In genomic region chr2:215808194-215808593, GRCh38 we compare ENCODE assay signal across 27 cellular contexts.
"Had no signal": no experiment of that assay in that cellular context is flagged by ENCODE, and none has a peak within 500 bp of the region (broad histone marks: within the 10 kb centered on the region; RNA-seq: fewer than 3 reads in every experiment).

No MANE protein-coding gene starts in this region.

- H3K27me3 ChIP-seq: ascending aorta, body of pancreas had no signal

- FAIRE-seq: bronchial epithelial cell, TTC549 had no signal

- H3K27ac ChIP-seq: ascending aorta, body of pancreas had no signal

- H3K9me3 ChIP-seq: ascending aorta, body of pancreas had no signal

- H3K27ac Mint-ChIP-seq: activated B cell treated with CpG ODN at 0.5 μM for 24 hours; activated CD4-positive, alpha-beta T cell treated with anti-CD3 and anti-CD28 coated beads, Interleukin-2, amount 10 ng/mL, durations not matched to agents 24 days and 14 days; activated CD8-positive, alpha-beta memory T cell treated with anti-CD3 and anti-CD28 coated beads, Interleukin-2, amount 10 ng/mL, durations not matched to agents 7 days and 5 days; activated naive CD4-positive, alpha-beta T cell treated with anti-CD3 and anti-CD28 coated beads, Interleukin-2, amount 50 U/mL, for 24 hours; activated T-cell treated with anti-CD3 and anti-CD28 coated beads, Interleukin-2, amount 50 U/mL, for 24 hours; activated T-helper 1 cell treated with anti-CD3 and anti-CD28 coated beads, Interleukin-12 subunit alpha, Interleukin-12 subunit beta, Interleukin-2, Interleukin-4 antibody, amounts not matched to agents 30 ng/mL and 10 ng/mL and 1 ng/mL, durations not matched to agents 14 hours and 24 hours and 36 hours had no signal

- H3K4me3 ChIP-seq: body of pancreas had no signal

- H3K36me3 ChIP-seq: ascending aorta had no signal

- ATAC-seq: activated CD8-positive, alpha-beta memory T cell treated with anti-CD3 and anti-CD28 coated beads, Interleukin-2, amount 10 ng/mL, durations not matched to agents 7 days and 5 days; body of pancreas had no signal

- H3K27me3 Mint-ChIP-seq: activated naive CD4-positive, alpha-beta T cell treated with anti-CD3 and anti-CD28 coated beads, Interleukin-2, amount 50 U/mL, for 24 hours; activated T-cell treated with anti-CD3 and anti-CD28 coated beads, Interleukin-2, amount 50 U/mL, for 24 hours had no signal

- DNase-seq: activated B cell treated with CpG ODN at 0.5 μM for 24 hours; activated CD4-positive, alpha-beta T cell treated with anti-CD3 and anti-CD28 coated beads for 1 hour; activated CD4-positive, alpha-beta T cell treated with anti-CD3 and anti-CD28 coated beads, Interleukin-2, amount 10 ng/mL, durations not matched to agents 24 days and 14 days; activated CD4-positive, alpha-beta T cell treated with anti-CD3 and anti-CD28 coated beads, Interleukin-2, amount 50 U/mL, for 48 hours; activated CD8-positive, alpha-beta memory T cell treated with anti-CD3 and anti-CD28 coated beads, Interleukin-2, amount 10 ng/mL, durations not matched to agents 7 days and 5 days; activated effector memory CD4-positive, alpha-beta T cell treated with Interleukin-2 at 50 U/mL for 16 hours; activated naive CD4-positive, alpha-beta T cell; activated T-cell treated with anti-CD3 and anti-CD28 coated beads, Interleukin-2, amount 50 U/mL, for 24 hours; amniotic stem cell; body of pancreas; central memory CD4-positive, alpha-beta T cell; Kasumi-1; NCI-H1092; NCI-H1417; NCI-H1930; NCI-H2171; NCI-H2227 treated with DMSO at 0.1 percent for 48 hours; NCI-H526; NCI-H774; SHP77 treated with DMSO at 0.1 percent for 48 hours; T-helper 2 cell; T1000 had no signal

- H3K36me3 Mint-ChIP-seq: activated CD8-positive, alpha-beta memory T cell treated with anti-CD3 and anti-CD28 coated beads, Interleukin-2, amount 10 ng/mL, durations not matched to agents 7 days and 5 days; activated naive CD4-positive, alpha-beta T cell treated with anti-CD3 and anti-CD28 coated beads, Interleukin-2, amount 50 U/mL, for 24 hours had no signal

- H3K4me1 ChIP-seq: ascending aorta, body of pancreas had no signal

- H3K4me3 Mint-ChIP-seq: activated B cell treated with CpG ODN at 0.5 μM for 24 hours; activated CD4-positive, alpha-beta T cell treated with anti-CD3 and anti-CD28 coated beads, Interleukin-2, amount 10 ng/mL, durations not matched to agents 24 days and 14 days; activated CD8-positive, alpha-beta memory T cell treated with anti-CD3 and anti-CD28 coated beads, Interleukin-2, amount 10 ng/mL, durations not matched to agents 7 days and 5 days; activated naive CD4-positive, alpha-beta T cell treated with anti-CD3 and anti-CD28 coated beads, Interleukin-2, amount 50 U/mL, for 24 hours; activated T-cell treated with anti-CD3 and anti-CD28 coated beads, Interleukin-2, amount 50 U/mL, for 24 hours; activated T-helper 1 cell treated with anti-CD3 and anti-CD28 coated beads, Interleukin-12 subunit alpha, Interleukin-12 subunit beta, Interleukin-2, Interleukin-4 antibody, amounts not matched to agents 30 ng/mL and 10 ng/mL and 1 ng/mL, durations not matched to agents 14 hours and 24 hours and 36 hours had no signal
